13 cellular contexts compared by ENCODE assay signal in genomic region chr22:46732041-46732379, GRCh38. TPM values are rescaled to one million over a fixed set of nuclear protein-coding genes. Genes with fewer than 3 reads are reported as not detected.
DNase-seq lines count a peak whose midpoint lies in the region; ATAC-seq and TF ChIP-seq lines count a peak whose summit lies in the region.
"Had no signal": no experiment of that assay in that cellular context is flagged by ENCODE, and none has a peak within 500 bp of the region (broad histone marks: within the 10 kb centered on the region; RNA-seq: fewer than 3 reads in every experiment).

No MANE protein-coding gene starts in this region.

- no peak for ATAC-seq in naive thymus-derived CD8-positive, alpha-beta T cell
- ATAC-seq in HG03442 (IDR thresholded peaks at IDR 0.05; ENCODE audit: unreplicated experiment), result no peak

- CTCF ChIA-PET in OCI-LY7 (lab: Charles Lee; ENCODE audit: unreplicated experiment), result no interaction called here

- TF ChIP-seq CTCF in OCI-LY7 (conservative IDR thresholded peaks at IDR 0.05; ENCODE audit: low read length), result no peak
- no peak for TF ChIP-seq CTCF in esophagus squamous epithelium (IDR thresholded peaks at IDR 0.05)

- no TSS peak for BruUV-seq in OCI-LY7 (replicated peaks; lab: Mats Ljungman, UMichigan)

- no peaks in the 10 kb centered on the region for H3K9me3 Mint-ChIP-seq in naive thymus-derived CD8-positive, alpha-beta T cell

- intact Hi-C loops in OCI-LY7 (cut with micrococcal nuclease; ENCODE audit: unreplicated experiment), result no loop called here
- intact Hi-C loops in esophagus squamous epithelium (cut with DNase I), result no loop called here

- H3K9me2 ChIP-seq in OCI-LY7 (ENCODE audit: insufficient read depth, low read length), result no peaks in the 10 kb centered on the region

- H3K4me1 ChIP-seq in BLaER1 (peaks cover 99% of the 10 kb centered on the region), OCI-LY7 (ENCODE audit: insufficient read depth, low read length, poor library complexity, severe bottlenecking) (peaks cover 44% of the 10 kb centered on the region), esophagus squamous epithelium (peaks cover 45 to 99% (median 79%) of the 10 kb centered on the region in 3 donors)

- H3K27ac Mint-ChIP-seq in naive thymus-derived CD8-positive, alpha-beta T cell, result peak overlapping the region in 8 of 10 donors; percentile 28 to 92 (median 85)

- H3K36me3 ChIP-seq in BLaER1, result peaks cover 40% of the 10 kb centered on the region
- H3K36me3 ChIP-seq in OCI-LY7 (ENCODE audit: insufficient read depth, low read length), result peaks cover 10% of the 10 kb centered on the region; the same call in 1 of the 2 replicates
- peaks cover 0 to 24% (median 5%) of the 10 kb centered on the region in 3 donors for H3K36me3 ChIP-seq in esophagus squamous epithelium
- H3K36me3 ChIP-seq: ovary had no signal

- peaks cover 29 to 83% (median 70%) of the 10 kb centered on the region in 4 donors for H3K4me1 Mint-ChIP-seq in naive thymus-derived CD8-positive, alpha-beta T cell

- TF ChIP-seq POLR2A in esophagus squamous epithelium (IDR thresholded peaks at IDR 0.05), result no peak

- H4K20me1 ChIP-seq in BLaER1, result peaks cover 100% of the 10 kb centered on the region
- peaks cover 26% of the 10 kb centered on the region for H4K20me1 ChIP-seq in OCI-LY7 (ENCODE audit: insufficient read depth, low read length)

- no peaks in the 10 kb centered on the region for H3K27me3 Mint-ChIP-seq in naive thymus-derived CD8-positive, alpha-beta T cell

- peaks cover 30% of the 10 kb centered on the region; the same call in 1 of the 2 replicates for H3K79me2 ChIP-seq in OCI-LY7 (ENCODE audit: insufficient read depth, low read depth, low read length)

- POLR2A ChIA-PET in OCI-LY7 (lab: Charles Lee), result interaction anchor here (0.7 kb wide), 2 partner anchors 58 to 161 kb away, joined by 3 to 4 read pairs; no protein-coding TSS in a partner anchor
- POLR2A ChIA-PET in naive thymus-derived CD8-positive, alpha-beta T cell (lab: Charles Lee), result interaction anchor here (1.5 to 7.2 kb wide), 4 partner anchors 17 to 31 kb away, joined by 4 to 78 read pairs (median 6); partner anchors contain the start of gene TBC1D22A

- H3K27me3 ChIP-seq in BLaER1 (no peaks in the 10 kb centered on the region), esophagus squamous epithelium (no peaks in the 10 kb centered on the region)
- H3K27me3 ChIP-seq: left lung, ovary had no signal

- H3K36me3 Mint-ChIP-seq in naive thymus-derived CD8-positive, alpha-beta T cell, result peaks cover 0 to 34% (median 2%) of the 10 kb centered on the region in 3 donors

- WGBS in esophagus squamous epithelium, 2 donors, result 87 to 90% methylated on average over 14 of the region's 14 CpGs

- H3K27ac ChIP-seq in BLaER1 (peak overlapping the region; percentile 74), OCI-LY7 (ENCODE audit: low read depth, low read length, poor library complexity, severe bottlenecking) (no peak overlapping the region), esophagus squamous epithelium (peak overlapping the region; percentile 58 to 78 (median 68)), substantia nigra (ENCODE audit: low read depth, low read length, poor library complexity, severe bottlenecking) (no peak overlapping the region)
- H3K27ac ChIP-seq: left lung, ovary had no signal

- DNase-seq in OCI-LY7 (ENCODE audit: low spot score), result no peak
- no peak for DNase-seq in esophagus squamous epithelium (lab: John Stamatoyannopoulos, UW)
- no peak for DNase-seq in naive thymus-derived CD8-positive, alpha-beta T cell
- DNase-seq in NCI-H526 treated with DMSO at 0.1 percent for 48 hours (lab: John Stamatoyannopoulos, UW), result no peak
- DNase-seq in NCI-H748 (lab: John Stamatoyannopoulos, UW; ENCODE audit: unreplicated experiment), result no peak
- DNase-seq in substantia nigra (lab: John Stamatoyannopoulos, UW), result no peak
- DNase-seq: activated CD8-positive, alpha-beta memory T cell treated with anti-CD3 and anti-CD28 coated beads, Interleukin-2, amount 50 U/mL, for 48 hours; NCI-H1694 treated with DMSO at 0.1 percent for 48 hours; stimulated activated CD8-positive, alpha-beta memory T cell treated with anti-CD3 and anti-CD28 coated beads, Interleukin-4, amount 100 ng/mL, for 48 hours had no signal

- H3K9ac ChIP-seq in BLaER1, result peak overlapping the region; percentile 66

- no peak overlapping the region for H2AFZ ChIP-seq in OCI-LY7 (ENCODE audit: low read length)

- peak overlapping the region; percentile 98 for H3K4me2 ChIP-seq in BLaER1
- peak overlapping the region; percentile 6; the same call in 1 of the 2 replicates for H3K4me2 ChIP-seq in OCI-LY7 (ENCODE audit: low read length)

- peak overlapping the region; percentile 2; the same call in 1 of the 2 replicates for H3K4me3 ChIP-seq in BLaER1
- H3K4me3 ChIP-seq in OCI-LY7 (ENCODE audit: low read depth, low read length, poor library complexity, severe bottlenecking), result no peak overlapping the region
- H3K4me3 ChIP-seq in esophagus squamous epithelium, result no peak overlapping the region
- H3K4me3 ChIP-seq: left lung, ovary had no signal

- peak overlapping the region in 2 of 10 donors; percentile 68 to 80 for H3K4me3 Mint-ChIP-seq in naive thymus-derived CD8-positive, alpha-beta T cell

- H3K9me3 ChIP-seq in BLaER1 (no peaks in the 10 kb centered on the region), OCI-LY7 (ENCODE audit: low read length) (no peaks in the 10 kb centered on the region), esophagus squamous epithelium (no peaks in the 10 kb centered on the region)
- H3K9me3 ChIP-seq: left lung, ovary had no signal

RNA-seq across cellular contexts. Expression of gene CERK, which starts 6.0 kb away (rescaled TPM):
- 47.9 and 48.1 TPM in 2 replicates for total RNA-seq in OCI-LY7 (2014; rRNA removed; shearing (Covaris generic))
- 34.6 and 36.6 TPM in 2 replicates for total RNA-seq in OCI-LY7 (2022)
- 10 to 100 TPM; 14.6 to 34.0 (median 26.6) TPM for total RNA-seq in esophagus squamous epithelium
- 100 to 1,000 TPM; 175 to 185 TPM for total RNA-seq in naive thymus-derived CD8-positive, alpha-beta T cell
- polyA plus RNA-seq in naive thymus-derived CD8-positive, alpha-beta T cell, result 10 to 100 TPM; 39.4 to 61.2 (median 41.6) TPM

RNA-seq across cellular contexts. Expression of gene TBC1D22A, which starts 30.4 kb away (rescaled TPM):
- total RNA-seq in OCI-LY7 (2014; rRNA removed; shearing (Covaris generic)), result 15.0 and 22.3 TPM in 2 replicates
- total RNA-seq in OCI-LY7 (2022) (43.2 and 43.9 TPM in 2 replicates), esophagus squamous epithelium (10 to 100 TPM; 15.6 to 21.7 (median 20.5) TPM)
- total RNA-seq in naive thymus-derived CD8-positive, alpha-beta T cell, result 10 to 100 TPM; 51.2 to 57.2 TPM
- 10 to 100 TPM; 23.0 to 24.6 (median 23.3) TPM for polyA plus RNA-seq in naive thymus-derived CD8-positive, alpha-beta T cell

Comparison
In these comparisons a context has a peak if more than half of its experiments do, and no peak if none do; other contexts are left out.
1. H3K27ac ChIP-seq: peak in BLaER1 (single experiment) and esophagus squamous epithelium (4 of 4); none in OCI-LY7 (single experiment) and substantia nigra (single experiment).